18 cellular contexts compared by ENCODE assay signal in genomic region chr12:57580466-57580795, GRCh38. TPM values are rescaled to one million over a fixed set of nuclear protein-coding genes. Genes with fewer than 3 reads are reported as not detected.
A peak's percentile ranks its signal among the peaks of the same experiment; 100 is the strongest.
DNase-seq lines count a peak whose midpoint lies in the region; ATAC-seq and TF ChIP-seq lines count a peak whose summit lies in the region.
"Had no signal": no experiment of that assay in that cellular context is flagged by ENCODE, and none has a peak within 500 bp of the region (broad histone marks: within the 10 kb centered on the region; RNA-seq: fewer than 3 reads in every experiment).

No MANE protein-coding gene starts in this region.

- H3F3A ChIP-seq in SK-N-SH (replicated peaks; ENCODE audit: insufficient read depth): no peaks in the 10 kb centered on the region

- no peaks in the 10 kb centered on the region for H3K4me1 ChIP-seq in SK-N-SH (ENCODE audit: control insufficient read depth in 1 of 2, insufficient read depth in 2 of 2, low read depth in 1 of 2, low read length in 1 of 2)
- H3K4me1 ChIP-seq in colonic mucosa: no peaks in the 10 kb centered on the region
- H3K4me1 ChIP-seq: BLaER1 had no signal

- no peaks in the 10 kb centered on the region for H3K4me1 Mint-ChIP-seq in glutamatergic neuron (ENCODE audit: low read depth, unreplicated experiment)

- no peaks in the 10 kb centered on the region for H4K20me1 ChIP-seq in SK-N-SH (ENCODE audit: insufficient read depth)
- H4K20me1 ChIP-seq: BLaER1 had no signal

- H3K4me3 Mint-ChIP-seq in glutamatergic neuron (ENCODE audit: unreplicated experiment): no peak overlapping the region
- H3K4me3 Mint-ChIP-seq: CD14-positive monocyte; CD4-positive, alpha-beta memory T cell; H9 had no signal

- no peak for TF ChIP-seq EP300 in SK-N-SH (IDR thresholded peaks at IDR 0.05; ENCODE audit: borderline replicate concordance in 1 of 2, low read depth in 1 of 2, low read length in 1 of 2)

- no peak overlapping the region for H3K4me3 ChIP-seq in SK-N-SH (ENCODE audit: low read depth in 2 of 2, low read length in 1 of 2)
- H3K4me3 ChIP-seq in colonic mucosa: no peak overlapping the region
- H3K4me3 ChIP-seq: A549, BLaER1 had no signal

- H3K9me2 ChIP-seq in SK-N-SH: no peaks in the 10 kb centered on the region

- CTCF ChIA-PET in SK-N-SH (lab: Yijun Ruan, JAX): interaction anchor here (0.8 to 7.6 kb wide), 8 partner anchors 9 to 155 kb away, joined by 4 to 298 read pairs (median 75); partner anchors contain the start of genes B4GALNT1, DTX3 and PIP4K2C

- no peak for TF ChIP-seq RAD21 in SK-N-SH (IDR thresholded peaks at IDR 0.05; ENCODE audit: low read length)

- H3K27me3 Mint-ChIP-seq in glutamatergic neuron (ENCODE audit: unreplicated experiment): peaks cover 10% of the 10 kb centered on the region

- H3K9ac ChIP-seq in SK-N-SH (no peak overlapping the region), colonic mucosa (ENCODE audit: low read depth in 2 of 2, low read length in 2 of 2) (no peak overlapping the region)
- H3K9ac ChIP-seq: BLaER1 had no signal

- H3K27ac Mint-ChIP-seq in glutamatergic neuron (ENCODE audit: unreplicated experiment): peak overlapping the region; percentile 59
- H3K27ac Mint-ChIP-seq: CD14-positive monocyte had no signal

- H3K4me2 ChIP-seq in SK-N-SH: no peak overlapping the region
- H3K4me2 ChIP-seq: BLaER1 had no signal

- peaks cover 16% of the 10 kb centered on the region for H3K9me3 Mint-ChIP-seq in glutamatergic neuron (ENCODE audit: unreplicated experiment)
- H3K9me3 Mint-ChIP-seq: CD14-positive monocyte, H9 had no signal

- H3K9me3 ChIP-seq in SK-N-SH: no peaks in the 10 kb centered on the region
- H3K9me3 ChIP-seq in colonic mucosa: no peaks in the 10 kb centered on the region
- H3K9me3 ChIP-seq: A549, BLaER1 had no signal

- peak; percentile 25 for DNase-seq in SK-N-SH
- peak; percentile 36 for DNase-seq in NCI-H69 (lab: John Stamatoyannopoulos, UW)
- DNase-seq in glutamatergic neuron: no peak
- DNase-seq in occipital lobe (lab: John Stamatoyannopoulos, UW): peak; percentile 21
- DNase-seq in NCI-H2081 treated with DMSO at 0.1 percent for 48 hours (lab: John Stamatoyannopoulos, UW): no peak
- no peak for DNase-seq in colonic mucosa
- DNase-seq: AML-193; CD4-positive, alpha-beta memory T cell; DMS79 treated with DMSO at 0.1 percent for 48 hours; GF-D8; GOT3; H9 had no signal

- TF ChIP-seq CTCF in SK-N-SH (IDR thresholded peaks at IDR 0.05) (no peak), glutamatergic neuron (IDR thresholded peaks at IDR 0.05; ENCODE audit: partially characterized antibody, unreplicated experiment) (no peak), colonic mucosa (IDR thresholded peaks at IDR 0.05) (no peak)

- POLR2A ChIA-PET in SK-N-SH (lab: Yijun Ruan, JAX): no interaction called here

- intact Hi-C loops in colonic mucosa (cut with DNase I): loop anchor here (5.0 kb wide), 1 partner anchor 112 kb away; the partner anchor contains the start of gene OS9

- peaks cover 19% of the 10 kb centered on the region for H3K36me3 Mint-ChIP-seq in glutamatergic neuron (ENCODE audit: unreplicated experiment)
- H3K36me3 Mint-ChIP-seq: CD14-positive monocyte; CD4-positive, alpha-beta memory T cell had no signal

- no peaks in the 10 kb centered on the region for H3K79me2 ChIP-seq in SK-N-SH (ENCODE audit: insufficient read depth)

- H3K27me3 ChIP-seq in SK-N-SH (ENCODE audit: insufficient read depth) (no peaks in the 10 kb centered on the region), colonic mucosa (no peaks in the 10 kb centered on the region)

- H2AFZ ChIP-seq in SK-N-SH (ENCODE audit: low read depth): no peak overlapping the region

- no peak for ATAC-seq in SK-N-SH treated with all-trans-retinoic acid at 6 μM for 48 hours
- no peak for ATAC-seq in GM21737 (IDR thresholded peaks at IDR 0.05; ENCODE audit: unreplicated experiment)
- ATAC-seq: A549 had no signal

- H3K36me3 ChIP-seq in SK-N-SH (replicated peaks in 1 of 2; ENCODE audit: control insufficient read depth in 1 of 2, insufficient read depth in 2 of 2, low read length in 1 of 2): peaks cover 30 to 82% of the 10 kb centered on the region in 2 experiments
- H3K36me3 ChIP-seq in colonic mucosa: no peaks in the 10 kb centered on the region
- H3K36me3 ChIP-seq: BLaER1 had no signal

- 88% methylated on average over 4 of the region's 4 CpGs for WGBS in SK-N-SH (ENCODE audit: low lambda C conversion rate)

- H3K27ac ChIP-seq in SK-N-SH (ENCODE audit: low read depth in 2 of 2, low read length in 1 of 2): no peak overlapping the region
- no peak overlapping the region for H3K27ac ChIP-seq in colonic mucosa
- H3K27ac ChIP-seq: 22Rv1, A549, BLaER1 had no signal

TF ChIP-seq in SK-N-SH, 30 proteins besides CTCF, POLR2A, EP300 and RAD21 (continues in another document):
- TF ChIP-seq, protein P1, sequence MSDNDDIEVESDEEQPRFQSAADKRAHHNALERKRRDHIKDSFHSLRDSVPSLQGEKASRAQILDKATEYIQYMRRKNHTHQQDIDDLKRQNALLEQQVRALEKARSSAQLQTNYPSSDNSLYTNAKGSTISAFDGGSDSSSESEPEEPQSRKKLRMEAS (IDR thresholded peaks at IDR 0.05; ENCODE audit: low read depth): no peak
- TF ChIP-seq SIN3A (IDR thresholded peaks at IDR 0.05; ENCODE audit: borderline replicate concordance, low read depth, low read length) (no peak), FOXJ3 (CRISPR knock-in tag; IDR thresholded peaks at IDR 0.05) (no peak)
- TF ChIP-seq, protein P2, sequence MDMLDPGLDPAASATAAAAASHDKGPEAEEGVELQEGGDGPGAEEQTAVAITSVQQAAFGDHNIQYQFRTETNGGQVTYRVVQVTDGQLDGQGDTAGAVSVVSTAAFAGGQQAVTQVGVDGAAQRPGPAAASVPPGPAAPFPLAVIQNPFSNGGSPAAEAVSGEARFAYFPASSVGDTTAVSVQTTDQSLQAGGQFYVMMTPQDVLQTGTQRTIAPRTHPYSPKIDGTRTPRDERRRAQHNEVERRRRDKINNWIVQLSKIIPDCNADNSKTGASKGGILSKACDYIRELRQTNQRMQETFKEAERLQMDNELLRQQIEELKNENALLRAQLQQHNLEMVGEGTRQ (IDR thresholded peaks at IDR 0.05; ENCODE audit: borderline replicate concordance, low read depth, low read length): no peak

TF ChIP-seq in SK-N-SH treated with all-trans-retinoic acid at 6 μM for 48 hours, 23 proteins besides CTCF, POLR2A, EP300 and RAD21 (continues in another document):
- TF ChIP-seq ZFP3 (CRISPR knock-in tag; IDR thresholded peaks at IDR 0.05) (no peak), PPARA (CRISPR knock-in tag; IDR thresholded peaks at IDR 0.05; ENCODE audit: borderline replicate concordance) (no peak), SNAI2 (CRISPR knock-in tag; IDR thresholded peaks at IDR 0.05) (no peak), TOX (CRISPR knock-in tag; IDR thresholded peaks at IDR 0.05; ENCODE audit: borderline replicate concordance) (no peak), CSRNP3 (CRISPR knock-in tag; IDR thresholded peaks at IDR 0.05) (no peak), OSR1 (CRISPR knock-in tag; IDR thresholded peaks at IDR 0.05) (no peak), ESRRG (CRISPR knock-in tag; IDR thresholded peaks at IDR 0.05) (no peak), RARB (CRISPR knock-in tag; IDR thresholded peaks at IDR 0.05) (no peak), TCF4 (CRISPR knock-in tag; IDR thresholded peaks at IDR 0.05; ENCODE audit: borderline replicate concordance) (no peak), ZNF70 (CRISPR knock-in tag; IDR thresholded peaks at IDR 0.05) (no peak), ZC3H10 (CRISPR knock-in tag; IDR thresholded peaks at IDR 0.05) (no peak)

RNA-seq across cellular contexts. Expression of gene PIP4K2C, which starts 10.6 kb away (rescaled TPM):
- 34.2 and 40.1 TPM in 2 replicates for polyA plus RNA-seq in SK-N-SH (2012; rRNA removed)
- 35.5 and 40.3 TPM in 2 replicates for polyA plus RNA-seq in SK-N-SH (2012; cell fraction: cytosol; rRNA removed)
- 25.2 and 35.0 TPM in 2 replicates for polyA plus RNA-seq in SK-N-SH (2012; cell fraction: nucleus; rRNA removed)
- total RNA-seq in glutamatergic neuron (ENCODE audit: unreplicated experiment) (27.5 TPM), occipital lobe (13.6 TPM), colonic mucosa (10 to 100 TPM; 43.6 to 60.2 TPM)

RNA-seq across cellular contexts. Expression of gene DTX3, which starts 24.2 kb away (rescaled TPM):
- polyA plus RNA-seq in SK-N-SH (2012; rRNA removed): 61.2 and 62.6 TPM in 2 replicates
- polyA plus RNA-seq in SK-N-SH (2012; cell fraction: cytosol; rRNA removed): 21.8 and 33.1 TPM in 2 replicates
- 312 and 331 TPM in 2 replicates for polyA plus RNA-seq in SK-N-SH (2012; cell fraction: nucleus; rRNA removed)
- total RNA-seq in glutamatergic neuron (ENCODE audit: unreplicated experiment) (99.6 TPM), occipital lobe (44.5 TPM), colonic mucosa (1 to 10 TPM; 3.4 to 7.4 TPM)

RNA-seq across cellular contexts. Expression of gene KIF5A, which starts 30.6 kb away (rescaled TPM):
- 6.2 and 8.9 TPM in 2 replicates for polyA plus RNA-seq in SK-N-SH (2012; rRNA removed)
- 2.8 and 3.8 TPM in 2 replicates for polyA plus RNA-seq in SK-N-SH (2012; cell fraction: cytosol; rRNA removed)
- polyA plus RNA-seq in SK-N-SH (2012; cell fraction: nucleus; rRNA removed): 32.0 and 36.4 TPM in 2 replicates
- 314 TPM for total RNA-seq in glutamatergic neuron (ENCODE audit: unreplicated experiment)
- 50.2 TPM for total RNA-seq in occipital lobe
- 1 to 10 TPM in 1 of 2 donors, under 1 TPM in 1; 0.67 to 2.1 TPM for total RNA-seq in colonic mucosa
- polyA plus RNA-seq: CD14-positive monocyte; CD4-positive, alpha-beta memory T cell had no signal

RNA-seq across cellular contexts. Expression of gene ARHGEF25, which starts 30.8 kb away (rescaled TPM):
- 48.1 and 51.6 TPM in 2 replicates for polyA plus RNA-seq in SK-N-SH (2012; rRNA removed)
- polyA plus RNA-seq in SK-N-SH (2012; cell fraction: cytosol; rRNA removed): 39.3 and 41.6 TPM in 2 replicates
- polyA plus RNA-seq in SK-N-SH (2012; cell fraction: nucleus; rRNA removed): 220 and 239 TPM in 2 replicates
- total RNA-seq in glutamatergic neuron (ENCODE audit: unreplicated experiment) (80.2 TPM), occipital lobe (49.4 TPM), colonic mucosa (10 to 100 TPM in 1 of 2 donors, 1 to 10 TPM in 1; 2.4 to 12.8 TPM)
- polyA plus RNA-seq: CD14-positive monocyte; CD4-positive, alpha-beta memory T cell had no signal

RNA-seq across cellular contexts. Expression of gene DCTN2, which starts 33.4 kb away (rescaled TPM):
- 122 and 139 TPM in 2 replicates for polyA plus RNA-seq in SK-N-SH (2012; rRNA removed)
- 120 and 135 TPM in 2 replicates for polyA plus RNA-seq in SK-N-SH (2012; cell fraction: cytosol; rRNA removed)
- 165 and 176 TPM in 2 replicates for polyA plus RNA-seq in SK-N-SH (2012; cell fraction: nucleus; rRNA removed)
- 484 TPM for total RNA-seq in glutamatergic neuron (ENCODE audit: unreplicated experiment)
- total RNA-seq in occipital lobe: 103 TPM
- total RNA-seq in colonic mucosa: 100 to 1,000 TPM; 131 to 139 TPM

Comparison
In these comparisons a context has a peak if more than half of its experiments do, and no peak if none do; other contexts are left out.
1. DNase-seq: peak in SK-N-SH (single experiment), NCI-H69 (single experiment) and occipital lobe (single experiment); none in glutamatergic neuron (single experiment), NCI-H2081 treated with DMSO at 0.1 percent for 48 hours (single experiment) and colonic mucosa (single experiment).
2. RNA of gene KIF5A, which starts 30.6 kb away (total RNA-seq): 314 TPM in glutamatergic neuron (single experiment) and 50.2 TPM in occipital lobe (single experiment); 0.67 to 2.1 TPM in colonic mucosa; every median in the first group is over 10 times any median in the second.